Comparison of ENCODE assay signal across 17 cellular contexts in genomic region chr10:131018886-131019500, GRCh38.
A peak's percentile ranks its signal among the peaks of the same experiment; 100 is the strongest.
DNase-seq lines count a peak whose midpoint lies in the region; ATAC-seq, FAIRE-seq and TF ChIP-seq lines count a peak whose summit lies in the region.
"Had no signal": no experiment of that assay in that cellular context is flagged by ENCODE, and none has a peak within 500 bp of the region (broad histone marks: within the 10 kb centered on the region; RNA-seq: fewer than 3 reads in every experiment).

No MANE protein-coding gene starts in this region.

- H3K27me3 ChIP-seq in astrocyte (ENCODE audit: insufficient read depth, low read length) (no peaks in the 10 kb centered on the region), upper lobe of right lung (no peaks in the 10 kb centered on the region)

- H3K27ac ChIP-seq in astrocyte (ENCODE audit: low read depth, low read length) (no peak overlapping the region), upper lobe of right lung (no peak overlapping the region)

- no peaks in the 10 kb centered on the region for H3K79me2 ChIP-seq in astrocyte (ENCODE audit: insufficient read depth, low read length)

- TF ChIP-seq POLR2A in NB4 (IDR thresholded peaks at IDR 0.05; ENCODE audit: extremely low read depth, insufficient read length): no peak

- H3K9me3 ChIP-seq in astrocyte (ENCODE audit: insufficient read depth, low read depth, low read length) (peaks cover 13% of the 10 kb centered on the region), upper lobe of right lung (no peaks in the 10 kb centered on the region)

- no peaks in the 10 kb centered on the region for H4K20me1 ChIP-seq in astrocyte (ENCODE audit: insufficient read depth, low read length)

- H3K4me1 ChIP-seq in astrocyte (ENCODE audit: insufficient read depth, low read length): no peaks in the 10 kb centered on the region
- H3K4me1 ChIP-seq in upper lobe of right lung: no peaks in the 10 kb centered on the region
- H3K4me1 ChIP-seq: HAP-1 had no signal

- no peak overlapping the region for H3K4me2 ChIP-seq in astrocyte (ENCODE audit: low read length)

- H3K9ac ChIP-seq in astrocyte (ENCODE audit: low read length): no peak overlapping the region

- peak overlapping the region; percentile 49 for H3K27ac Mint-ChIP-seq in astrocyte (ENCODE audit: unreplicated experiment)
- H3K27ac Mint-ChIP-seq: B cell; CD4-positive, alpha-beta T cell had no signal

- H3K4me1 Mint-ChIP-seq in astrocyte (ENCODE audit: low read depth, unreplicated experiment): no peaks in the 10 kb centered on the region
- H3K4me1 Mint-ChIP-seq: B cell had no signal

- H3K36me3 ChIP-seq in astrocyte (ENCODE audit: insufficient read depth, low read length) (no peaks in the 10 kb centered on the region), upper lobe of right lung (no peaks in the 10 kb centered on the region)
- H3K36me3 ChIP-seq: HAP-1 had no signal

- no peak for ATAC-seq in upper lobe of right lung
- ATAC-seq in Right ventricle myocardium superior (ENCODE audit: poor library complexity): no peak

- H3K4me3 ChIP-seq in NB4 (ENCODE audit: low read depth, low read length): no peak overlapping the region
- H3K4me3 ChIP-seq in astrocyte (ENCODE audit: insufficient read depth, low read depth, low read length): no peak overlapping the region
- no peak overlapping the region for H3K4me3 ChIP-seq in upper lobe of right lung
- H3K4me3 ChIP-seq: HAP-1 had no signal

- H3K4me3 Mint-ChIP-seq in astrocyte (ENCODE audit: unreplicated experiment): no peak overlapping the region
- H3K4me3 Mint-ChIP-seq: B cell; CD4-positive, alpha-beta T cell had no signal

- H3K27me3 Mint-ChIP-seq in astrocyte (ENCODE audit: low read depth, unreplicated experiment): peaks cover 2% of the 10 kb centered on the region
- H3K27me3 Mint-ChIP-seq: B cell; CD4-positive, alpha-beta T cell had no signal

- TF ChIP-seq CTCF in NB4 (IDR thresholded peaks at IDR 0.05; ENCODE audit: low read depth, low read length): no peak
- no peak for TF ChIP-seq CTCF in astrocyte (IDR thresholded peaks at IDR 0.05; ENCODE audit: insufficient read depth, low read depth, low read length)
- no peak for TF ChIP-seq CTCF in upper lobe of right lung (IDR thresholded peaks at IDR 0.05)

- no peak for FAIRE-seq in astrocyte (lab: Jason Lieb, UNC)
- FAIRE-seq: A204.1, G401.6, GM12891, HTR-8/SVneo had no signal

- peaks cover 6% of the 10 kb centered on the region for H3K9me3 Mint-ChIP-seq in astrocyte (ENCODE audit: unreplicated experiment)
- H3K9me3 Mint-ChIP-seq: CD4-positive, alpha-beta T cell had no signal

- DNase-seq in NB4 (ENCODE audit: low read depth) (peak; percentile 18), astrocyte (ENCODE audit: low read depth) (no peak), islet precursor cell (peak; percentile 64), upper lobe of right lung (peak; percentile 31), Right ventricle myocardium superior (no peak), NCI-H187 treated with DMSO at 0.1 percent for 48 hours (lab: John Stamatoyannopoulos, UW) (no peak), NOMO-1 (lab: John Stamatoyannopoulos, UW; ENCODE audit: unreplicated experiment in 2 of 2) (no peak)
- DNase-seq: C1 segment of cervical spinal cord; CD4-positive, alpha-beta T cell; DMS79; GOT3 had no signal

- H2AFZ ChIP-seq in astrocyte (ENCODE audit: low read depth, low read length): no peak overlapping the region

- intact Hi-C loops in upper lobe of right lung (cut with DNase I) (no loop called here), Right ventricle myocardium superior (cut with DNase I) (no loop called here)

- no peaks in the 10 kb centered on the region for H3K36me3 Mint-ChIP-seq in astrocyte (ENCODE audit: low read depth, unreplicated experiment)

Comparison
In these comparisons a context has a peak if more than half of its experiments do, and no peak if none do; other contexts are left out.
1. DNase-seq: peak in NB4 (single experiment), islet precursor cell (single experiment) and upper lobe of right lung (single experiment); none in astrocyte (single experiment), Right ventricle myocardium superior (single experiment), NCI-H187 treated with DMSO at 0.1 percent for 48 hours (single experiment) and NOMO-1 (0 of 2).